Comparison of ENCODE assay signal across 12 cellular contexts in genomic region chr10:102785818-102786217, GRCh38. TPM values are rescaled to one million over a fixed set of nuclear protein-coding genes. Genes with fewer than 3 reads are reported as not detected.
A peak's percentile ranks its signal among the peaks of the same experiment; 100 is the strongest.
DNase-seq lines count a peak whose midpoint lies in the region; ATAC-seq and TF ChIP-seq lines count a peak whose summit lies in the region.
"Had no signal": no experiment of that assay in that cellular context is flagged by ENCODE, and none has a peak within 500 bp of the region (broad histone marks: within the 10 kb centered on the region; RNA-seq: fewer than 3 reads in every experiment).

No MANE protein-coding gene starts in this region.

- H3F3A ChIP-seq in MM.1S (ENCODE audit: insufficient read depth, low read length): peaks cover 19% of the 10 kb centered on the region

- H3K4me2 ChIP-seq in MM.1S (ENCODE audit: low read depth, low read length): no peak overlapping the region

- H3K36me3 ChIP-seq in heart right ventricle (peaks cover 0 to 8% (median 0%) of the 10 kb centered on the region in 9 donors), prostate gland (no peaks in the 10 kb centered on the region), MM.1S (replicated peaks; ENCODE audit: insufficient read depth, low read length) (no peaks in the 10 kb centered on the region)
- H3K36me3 ChIP-seq: WERI-Rb-1 had no signal

- CTCF ChIA-PET in RWPE1 (lab: Yijun Ruan, JAX): interaction anchor here (0.5 kb wide), 1 partner anchor 67 kb away, joined by 3 read pairs; no protein-coding TSS in a partner anchor

- 34 to 51% methylated on average over 2 of the region's 2 CpGs for WGBS in heart right ventricle, 2 donors
- WGBS in prostate gland: 38% methylated on average over 2 of the region's 2 CpGs

- POLR2A ChIA-PET in RWPE1 (lab: Yijun Ruan, JAX; ENCODE audit: low non-redundant PET): interaction anchor here (0.5 kb wide), 1 partner anchor 14 kb away, joined by 11 read pairs; no protein-coding TSS in a partner anchor

- H4K20me1 ChIP-seq in MM.1S (ENCODE audit: insufficient read depth, low read length): no peaks in the 10 kb centered on the region

- H3K4me3 ChIP-seq in AG10803 (ENCODE audit: low read length) (no peak overlapping the region), heart right ventricle (no peak overlapping the region), prostate gland (no peak overlapping the region), foreskin fibroblast (ENCODE audit: low read depth in 1 of 2, low read length in 2 of 2) (no peak overlapping the region), MM.1S (ENCODE audit: low read length) (no peak overlapping the region)

- intact Hi-C loops in heart right ventricle (cut with DNase I) (no loop called here), prostate gland (cut with DNase I) (no loop called here)

- H3K9me3 ChIP-seq in heart right ventricle (peaks cover 0 to 7% (median 0%) of the 10 kb centered on the region in 11 donors), prostate gland (no peaks in the 10 kb centered on the region), MM.1S (replicated peaks; ENCODE audit: insufficient read depth, low read length) (no peaks in the 10 kb centered on the region)

- H2AFZ ChIP-seq in MM.1S (ENCODE audit: low read length): no peak overlapping the region

- H3K27ac ChIP-seq in RWPE1 (peak overlapping the region; percentile 50), heart right ventricle (peak overlapping the region; percentile 10 to 99 (median 86)), prostate gland (peak overlapping the region; percentile 34 to 47), MM.1S (ENCODE audit: low read length) (no peak overlapping the region)
- H3K27ac ChIP-seq: WERI-Rb-1 had no signal

- DNase-seq in AG10803 (ENCODE audit: low read depth): peak; percentile 43
- no peak for DNase-seq in RWPE1 (ENCODE audit: low spot score)
- DNase-seq in heart right ventricle: peak in 1 of 2 donors; percentile 59
- DNase-seq in prostate gland (ENCODE audit: low spot score): no peak
- DNase-seq in foreskin fibroblast: no peak
- no peak for DNase-seq in NCI-H774 (lab: John Stamatoyannopoulos, UW)
- no peak for DNase-seq in MM.1S
- no peak for DNase-seq in GDM1 (lab: John Stamatoyannopoulos, UW)
- DNase-seq: NCI-H2029 treated with DMSO at 0.1 percent for 48 hours, WERI-Rb-1 had no signal

- H3K9me2 ChIP-seq in MM.1S (replicated peaks; ENCODE audit: insufficient read depth, low read length): no peaks in the 10 kb centered on the region

- no peak for TF ChIP-seq POLR2A in prostate gland (IDR thresholded peaks at IDR 0.05)

- peaks cover 42 to 95% (median 79%) of the 10 kb centered on the region in 9 donors for H3K4me1 ChIP-seq in heart right ventricle
- peaks cover 34% of the 10 kb centered on the region for H3K4me1 ChIP-seq in prostate gland (replicated peaks)
- H3K4me1 ChIP-seq in MM.1S (ENCODE audit: low read length): peaks cover 36% of the 10 kb centered on the region

- H3K9ac ChIP-seq in MM.1S (ENCODE audit: low read length): no peak overlapping the region

- peaks cover 75% of the 10 kb centered on the region for H3K79me2 ChIP-seq in MM.1S (ENCODE audit: low read length)

- ATAC-seq in heart right ventricle: peak in 7 of 8 donors; percentile 6 to 47 (median 40)

- H3K27me3 ChIP-seq in heart right ventricle (no peaks in the 10 kb centered on the region), prostate gland (replicated peaks; ENCODE audit: insufficient read depth) (no peaks in the 10 kb centered on the region), MM.1S (replicated peaks; ENCODE audit: insufficient read depth, low read length) (no peaks in the 10 kb centered on the region)

- TF ChIP-seq CTCF in AG10803 (conservative IDR thresholded peaks at IDR 0.05; ENCODE audit: low read length) (no peak), RWPE1 (conservative IDR thresholded peaks at IDR 0.05; ENCODE audit: low read depth) (no peak), heart right ventricle (IDR thresholded peaks at IDR 0.05) (no peak), prostate gland (IDR thresholded peaks at IDR 0.05) (no peak), foreskin fibroblast (IDR thresholded peaks at IDR 0.05; ENCODE audit: low read depth, low read length) (no peak), MM.1S (IDR thresholded peaks at IDR 0.05; ENCODE audit: low read length) (no peak)

RNA-seq across cellular contexts. Expression of gene WBP1L, which starts 42.1 kb away (rescaled TPM):
- 10 to 100 TPM; 17.3 to 33.3 (median 21.0) TPM for total RNA-seq in heart right ventricle
- polyA plus RNA-seq in heart right ventricle: 10 to 100 TPM; 14.3 to 17.5 TPM
- 100 to 1,000 TPM; 136 to 168 TPM for total RNA-seq in prostate gland

RNA-seq across cellular contexts. Expression of gene CYP17A1, which starts 51.4 kb away (rescaled TPM):
- total RNA-seq in heart right ventricle (under 1 TPM in 1 of 10 donors, not detected in 9; 0.16 TPM), prostate gland (10 to 100 TPM in 1 of 2 donors, not detected in 1; 12.8 TPM)
- polyA plus RNA-seq in heart right ventricle: under 1 TPM; 0.14 to 0.15 TPM
- total RNA-seq: RPMI7951 had no signal
- polyA plus RNA-seq: neural cell had no signal
